In the genomic region with DNA sequence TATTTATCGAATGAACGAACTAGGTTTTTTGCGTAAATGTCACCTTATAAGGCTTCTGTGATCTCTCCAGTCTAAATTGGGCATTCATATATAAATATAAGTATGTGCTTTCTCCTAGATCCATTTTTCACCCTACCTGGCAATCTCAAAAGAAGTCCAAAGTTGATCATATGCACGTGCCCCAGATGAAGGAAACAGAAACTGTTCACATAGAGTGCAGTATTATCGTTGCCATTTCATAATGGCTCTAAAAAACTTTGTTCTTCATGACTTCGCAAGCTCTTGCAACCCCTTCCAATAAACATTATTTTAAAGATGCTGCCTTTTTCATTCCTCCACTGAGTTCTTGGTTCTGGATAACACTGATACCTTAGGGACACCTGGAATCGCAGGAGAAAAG, we compare ENCODE assay signal across 8 cellular contexts. TPM values are rescaled to one million over a fixed set of nuclear protein-coding genes. Genes with fewer than 3 reads are reported as not detected.
DNase-seq lines count a peak whose midpoint lies in the region; ATAC-seq and TF ChIP-seq lines count a peak whose summit lies in the region.

No MANE protein-coding gene starts in this region.

- no TSS peak for BruUV-seq in PC-9 (replicated peaks; lab: Mats Ljungman, UMichigan)

- no peaks in the 10 kb centered on the region for H3K9me3 ChIP-seq in CD4-positive, alpha-beta memory T cell (ENCODE audit: control insufficient read depth in 1 of 2, low read length in 2 of 2)
- no peaks in the 10 kb centered on the region for H3K9me3 ChIP-seq in PC-9 (ENCODE audit: insufficient read depth, low read depth)
- H3K9me3 ChIP-seq in neutrophil, result no peaks in the 10 kb centered on the region

- peak in 3 of 5 donors; percentile 7 to 14 (median 11) for DNase-seq in CD4-positive, alpha-beta memory T cell
- DNase-seq in PC-9 (no peak), epithelial cell of proximal tubule (ENCODE audit: low read depth) (no peak), NCI-H1694 (lab: John Stamatoyannopoulos, UW) (no peak), midbrain (lab: John Stamatoyannopoulos, UW) (no peak)
- no peak for DNase-seq in activated CD4-positive, alpha-beta T cell treated with anti-CD3 and anti-CD28 coated beads for 4 hours

- no peaks in the 10 kb centered on the region for H3K27me3 Mint-ChIP-seq in CD4-positive, alpha-beta memory T cell

- TF ChIP-seq CTCF in PC-9 (conservative IDR thresholded peaks at IDR 0.05), result no peak
- no peak for TF ChIP-seq CTCF in epithelial cell of proximal tubule (conservative IDR thresholded peaks at IDR 0.05; ENCODE audit: low read depth, low read length)
- TF ChIP-seq CTCF in neutrophil (IDR thresholded peaks at IDR 0.05), result no peak

- H3F3A ChIP-seq in PC-9 (ENCODE audit: insufficient read depth, low read depth), result peaks cover 4% of the 10 kb centered on the region; the same call in 1 of the 2 replicates

- no peaks in the 10 kb centered on the region for H4K20me1 ChIP-seq in PC-9 (ENCODE audit: insufficient read depth)

- CTCF ChIA-PET in CD4-positive, alpha-beta memory T cell (lab: Charles Lee; ENCODE audit: partially characterized antibody), result interaction anchor here (1.1 to 1.5 kb wide), 2 partner anchors 11 to 13 kb away, joined by 3 read pairs; no protein-coding TSS in a partner anchor
- CTCF ChIA-PET in PC-9 (lab: Charles Lee), result no interaction called here

- H3K4me3 Mint-ChIP-seq in CD4-positive, alpha-beta memory T cell, result peak overlapping the region; percentile 99 to 100 (median 100)

- peaks cover 23 to 45% (median 29%) of the 10 kb centered on the region in 4 donors for H3K4me1 Mint-ChIP-seq in CD4-positive, alpha-beta memory T cell

- H3K4me2 ChIP-seq in PC-9, result peak overlapping the region; percentile 97

- H3K4me1 ChIP-seq in CD4-positive, alpha-beta memory T cell (ENCODE audit: insufficient read depth, low read length), result peaks cover 20% of the 10 kb centered on the region
- peaks cover 7% of the 10 kb centered on the region; the same call in 1 of the 2 replicates for H3K4me1 ChIP-seq in PC-9 (replicated peaks; ENCODE audit: insufficient read depth)
- peaks cover 18 to 20% of the 10 kb centered on the region in 2 experiments for H3K4me1 ChIP-seq in neutrophil (ENCODE audit: control insufficient read depth in 1 of 2, insufficient read depth in 1 of 2, low read depth in 1 of 2, low read length in 1 of 2)

- H3K27me3 ChIP-seq in CD4-positive, alpha-beta memory T cell (ENCODE audit: insufficient read depth, low read length), result no peaks in the 10 kb centered on the region
- no peaks in the 10 kb centered on the region for H3K27me3 ChIP-seq in PC-9 (ENCODE audit: insufficient read depth, low read depth)
- no peaks in the 10 kb centered on the region for H3K27me3 ChIP-seq in neutrophil

- peak overlapping the region; percentile 65 for H3K27ac ChIP-seq in CD4-positive, alpha-beta memory T cell (ENCODE audit: low read depth, low read length)
- peak overlapping the region; percentile 59 for H3K27ac ChIP-seq in PC-9
- peak overlapping the region; percentile 85 for H3K27ac ChIP-seq in neutrophil

- H3K9me2 ChIP-seq in PC-9 (ENCODE audit: insufficient read depth), result no peaks in the 10 kb centered on the region

- peak overlapping the region; percentile 93 to 99 (median 98) for H3K27ac Mint-ChIP-seq in CD4-positive, alpha-beta memory T cell

- H3K79me2 ChIP-seq in PC-9 (ENCODE audit: low read depth), result peaks cover 40% of the 10 kb centered on the region

- H3K9me3 Mint-ChIP-seq in CD4-positive, alpha-beta memory T cell, result no peaks in the 10 kb centered on the region

- ATAC-seq in GM21619 (IDR thresholded peaks at IDR 0.05; ENCODE audit: unreplicated experiment), result no peak

- H3K36me3 ChIP-seq in CD4-positive, alpha-beta memory T cell (ENCODE audit: insufficient read depth, low read length), result no peaks in the 10 kb centered on the region
- H3K36me3 ChIP-seq in PC-9 (ENCODE audit: low read depth) (no peaks in the 10 kb centered on the region), neutrophil (no peaks in the 10 kb centered on the region)

- intact Hi-C loops in CD4-positive, alpha-beta memory T cell (cut with micrococcal nuclease), result loop anchor here (1.0 to 10.0 kb wide), 4 partner anchors 234 to 773 kb away; partner anchors contain the start of genes AIMP1, TBCK and TET2
- intact Hi-C loops in PC-9 (cut with micrococcal nuclease; ENCODE audit: unreplicated experiment), result no loop called here

- H3K36me3 Mint-ChIP-seq in CD4-positive, alpha-beta memory T cell, result peaks cover 0 to 13% of the 10 kb centered on the region in 2 donors

- peak overlapping the region; percentile 99 for H2AFZ ChIP-seq in PC-9

- POLR2A ChIA-PET in CD4-positive, alpha-beta memory T cell (lab: Charles Lee; ENCODE audit: partially characterized antibody), result interaction anchor here (1.1 to 1.8 kb wide), 2 partner anchors 12 to 234 kb away, joined by 3 to 7 read pairs; partner anchors contain the start of gene PPA2
- POLR2A ChIA-PET in PC-9 (lab: Charles Lee; ENCODE audit: unreplicated experiment), result no interaction called here

- peak overlapping the region; percentile 70 to 92 for H3K4me3 ChIP-seq in CD4-positive, alpha-beta memory T cell (ENCODE audit: low read length in 2 of 2)
- H3K4me3 ChIP-seq in PC-9 (peak overlapping the region; percentile 90), epithelial cell of proximal tubule (ENCODE audit: low read depth, low read length) (peak overlapping the region; percentile 86), neutrophil (ENCODE audit: low read depth in 1 of 2, low read length in 1 of 2) (peak overlapping the region; percentile 82 to 95)

RNA-seq across cellular contexts. Expression of gene INTS12, which starts 0.7 kb away (rescaled TPM):
- total RNA-seq in CD4-positive, alpha-beta memory T cell, result 10 to 100 TPM; 16.6 to 17.5 TPM
- 10 to 100 TPM; 29.5 TPM for polyA plus RNA-seq in CD4-positive, alpha-beta memory T cell
- 8.4 and 10.3 TPM in 2 replicates for total RNA-seq in PC-9 (2021)
- 9.1 and 15.4 TPM in 2 replicates for total RNA-seq in epithelial cell of proximal tubule

RNA-seq across cellular contexts. Expression of gene GSTCD, which starts 0.8 kb away (rescaled TPM):
- 1 to 10 TPM; 4.7 to 5.0 TPM for total RNA-seq in CD4-positive, alpha-beta memory T cell
- polyA plus RNA-seq in CD4-positive, alpha-beta memory T cell, result 1 to 10 TPM in 1 of 2 donors, under 1 TPM in 1; 0.64 to 2.8 TPM
- 9.7 and 11.4 TPM in 2 replicates for total RNA-seq in PC-9 (2021)
- total RNA-seq in epithelial cell of proximal tubule, result 22.7 and 28.8 TPM in 2 replicates

Comparison
In these comparisons a context has a peak if more than half of its experiments do, and no peak if none do; other contexts are left out.
1. DNase-seq: peak in CD4-positive, alpha-beta memory T cell (3 of 5); none in PC-9 (0 of 2), epithelial cell of proximal tubule (single experiment), NCI-H1694 (single experiment), midbrain (single experiment) and activated CD4-positive, alpha-beta T cell treated with anti-CD3 and anti-CD28 coated beads for 4 hours (0 of 2).
2. Peak in every context shown above with its lines, with median percentiles within 50 percentile points of each other: H3K27ac ChIP-seq and H3K4me3 ChIP-seq.